1 cellular context compared by ENCODE assay signal in the genomic region with DNA sequence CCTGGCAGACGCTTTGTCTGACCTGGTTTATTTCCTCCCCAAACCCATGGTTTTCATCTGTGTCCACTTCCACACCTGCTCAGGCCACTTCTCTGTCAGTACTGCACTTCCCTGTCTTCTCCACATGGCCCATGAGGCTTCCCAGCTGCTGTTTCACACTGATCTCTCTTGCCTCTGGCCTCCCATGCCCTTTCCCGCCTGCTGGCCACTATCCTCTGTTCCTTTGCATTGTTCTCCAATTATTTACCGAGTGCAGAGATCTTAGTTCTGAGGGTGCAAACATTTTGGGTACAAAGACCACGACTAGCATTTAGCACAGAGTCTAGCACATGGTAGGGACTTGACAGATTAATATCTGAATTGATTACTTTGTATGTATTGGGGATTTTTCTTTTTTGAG.
A peak's percentile ranks its signal among the peaks of the same experiment; 100 is the strongest.
TF ChIP-seq lines count a peak whose summit lies in the region.

No MANE protein-coding gene starts in this region.

TF ChIP-seq in HepG2, 621 proteins besides CTCF, POLR2A, EP300 and RAD21:
- TF ChIP-seq SOX13 (IDR thresholded peaks at IDR 0.05) (no peak), SOX13 (CRISPR knock-in tag; conservative IDR thresholded peaks at IDR 0.05 in 1 of 2, IDR thresholded peaks at IDR 0.05 in 1 of 2) (peak in 1 of 2 experiments; percentile 58; a peak in 2 of 4 replicates), ZNF598 (CRISPR knock-in tag; IDR thresholded peaks at IDR 0.05; ENCODE audit: borderline replicate concordance) (no peak), NFATC3 (CRISPR knock-in tag; IDR thresholded peaks at IDR 0.05) (no peak), NRL (CRISPR knock-in tag; IDR thresholded peaks at IDR 0.05; ENCODE audit: borderline replicate concordance) (no peak), MYC (CRISPR knock-in tag; IDR thresholded peaks at IDR 0.05; ENCODE audit: borderline replicate concordance) (no peak), SOX6 (IDR thresholded peaks at IDR 0.05) (no peak), SOX6 (CRISPR knock-in tag; IDR thresholded peaks at IDR 0.05) (peak; percentile 49; the same call in 1 of the 2 replicates), HNF4G (IDR thresholded peaks at IDR 0.05; ENCODE audit: borderline replicate concordance, low read depth, low read length) (no peak), HNF4G (CRISPR knock-in tag; IDR thresholded peaks at IDR 0.05; ENCODE audit: borderline replicate concordance, low read depth) (no peak), SOX5 (CRISPR knock-in tag; IDR thresholded peaks at IDR 0.05; ENCODE audit: borderline replicate concordance) (peak; percentile 58; the same call in 1 of the 2 replicates)
